Comparison of ENCODE assay signal across 8 cellular contexts in genomic region chr5:60649288-60649917, GRCh38.
DNase-seq lines count a peak whose midpoint lies in the region; ATAC-seq, FAIRE-seq and TF ChIP-seq lines count a peak whose summit lies in the region.

No MANE protein-coding gene starts in this region.

- no peaks in the 10 kb centered on the region for H3K27me3 ChIP-seq in RWPE2 (ENCODE audit: insufficient read depth, poor library complexity, severe bottlenecking)

- FAIRE-seq in urothelium cell line (lab: Jason Lieb, UNC) = no peak

- H3K27ac ChIP-seq in RWPE2 (ENCODE audit: poor library complexity, severe bottlenecking) = no peak overlapping the region

- no peaks in the 10 kb centered on the region for H3K9me3 ChIP-seq in RWPE2 (ENCODE audit: severe bottlenecking)

- DNase-seq in AG10803 (ENCODE audit: low read depth) (peak; percentile 48), RWPE2 (ENCODE audit: low spot score) (no peak), germinal center (ENCODE audit: low spot score) (peak; percentile 33), urothelium cell line (ENCODE audit: low spot score) (peak; percentile 34), T-helper 9 cell (no peak), NCI-H345 (lab: John Stamatoyannopoulos, UW) (no peak)

- peaks cover 9% of the 10 kb centered on the region for H3K4me1 ChIP-seq in RWPE2 (ENCODE audit: insufficient read depth, poor library complexity, severe bottlenecking)

- H3K4me3 ChIP-seq in AG10803 (ENCODE audit: low read length) = no peak overlapping the region
- H3K4me3 ChIP-seq in RWPE2 (ENCODE audit: severe bottlenecking) = no peak overlapping the region

- ATAC-seq in GM18502 (IDR thresholded peaks at IDR 0.05; ENCODE audit: poor library complexity, unreplicated experiment) (peak; percentile 70), HG03280 (IDR thresholded peaks at IDR 0.05; ENCODE audit: unreplicated experiment) (peak; percentile 69), RWPE2 (ENCODE audit: low read depth) (peak; percentile 51)

- peaks cover 21% of the 10 kb centered on the region for H3K36me3 ChIP-seq in RWPE2 (ENCODE audit: low read depth)

- TF ChIP-seq CTCF in AG10803 (conservative IDR thresholded peaks at IDR 0.05; ENCODE audit: low read length) (peak; percentile 88), RWPE2 (IDR thresholded peaks at IDR 0.05; ENCODE audit: poor library complexity, severe bottlenecking) (peak; percentile 93)

Comparison
In these comparisons a context has a peak if more than half of its experiments do, and no peak if none do; other contexts are left out.
1. DNase-seq: peak in AG10803 (single experiment), germinal center (single experiment) and urothelium cell line (single experiment); none in RWPE2 (single experiment), T-helper 9 cell (single experiment) and NCI-H345 (single experiment).
2. Peak in every context shown above with its lines, with median percentiles within 50 percentile points of each other: ATAC-seq.